ENCODE assay signal across 11 cellular contexts in genomic region chr10:97117372-97117771, GRCh38.
DNase-seq lines count a peak whose midpoint lies in the region; ATAC-seq and TF ChIP-seq lines count a peak whose summit lies in the region.
"Had no signal": no experiment of that assay in that cellular context is flagged by ENCODE, and none has a peak within 500 bp of the region (broad histone marks: within the 10 kb centered on the region; RNA-seq: fewer than 3 reads in every experiment).

No MANE protein-coding gene starts in this region.

- H2AFZ ChIP-seq in SU-DHL-6 (ENCODE audit: low read depth, low read length, severe bottlenecking) = no peak overlapping the region

- intact Hi-C loops in activated naive CD4-positive, alpha-beta T cell treated with anti-CD3 and anti-CD28 coated beads for 36 hours (cut with micrococcal nuclease) = loop anchor here (1.0 to 5.0 kb wide), 2 partner anchors 44 to 80 kb away; no protein-coding TSS in a partner anchor
- intact Hi-C loops in CD14-positive monocyte (cut with micrococcal nuclease) = no loop called here

- no peaks in the 10 kb centered on the region for H3K36me3 ChIP-seq in SU-DHL-6 (ENCODE audit: low read length)
- H3K36me3 ChIP-seq: vagina had no signal

- no peaks in the 10 kb centered on the region for H3K9me3 ChIP-seq in SU-DHL-6 (ENCODE audit: insufficient read depth, low read length)
- H3K9me3 ChIP-seq: vagina had no signal

- H3K36me3 Mint-ChIP-seq in activated naive CD4-positive, alpha-beta T cell treated with anti-CD3 and anti-CD28 coated beads for 36 hours (ENCODE audit: low read depth) = no peaks in the 10 kb centered on the region
- H3K36me3 Mint-ChIP-seq in CD14-positive monocyte = no peaks in the 10 kb centered on the region

- H3K4me1 Mint-ChIP-seq in activated naive CD4-positive, alpha-beta T cell treated with anti-CD3 and anti-CD28 coated beads for 36 hours (ENCODE audit: low read depth) = no peaks in the 10 kb centered on the region
- H3K4me1 Mint-ChIP-seq in CD14-positive monocyte = no peaks in the 10 kb centered on the region

- peaks cover 2% of the 10 kb centered on the region for H3K27me3 Mint-ChIP-seq in activated naive CD4-positive, alpha-beta T cell treated with anti-CD3 and anti-CD28 coated beads for 36 hours (ENCODE audit: low read depth)
- H3K27me3 Mint-ChIP-seq in CD14-positive monocyte (ENCODE audit: low read depth in 3 of 3) = peaks cover 8 to 21% (median 12%) of the 10 kb centered on the region in 3 donors

- no peaks in the 10 kb centered on the region for H3K79me2 ChIP-seq in SU-DHL-6 (ENCODE audit: insufficient read depth, low read length)

- H3K9me2 ChIP-seq in SU-DHL-6 (replicated peaks; ENCODE audit: insufficient read depth, low read length) = no peaks in the 10 kb centered on the region

- no peaks in the 10 kb centered on the region for H4K20me1 ChIP-seq in SU-DHL-6 (ENCODE audit: low read depth, low read length)

- no peaks in the 10 kb centered on the region for H3F3A ChIP-seq in SU-DHL-6 (ENCODE audit: insufficient read depth)

- ATAC-seq in HG02938 (IDR thresholded peaks at IDR 0.05; ENCODE audit: unreplicated experiment) = no peak

- TF ChIP-seq CTCF in SU-DHL-6 (IDR thresholded peaks at IDR 0.05; ENCODE audit: insufficient read depth, low read length, poor library complexity, severe bottlenecking) (peak; percentile 26), CD14-positive monocyte (IDR thresholded peaks at IDR 0.05) (no peak)

- peak; percentile 71 for DNase-seq in DMS153 treated with DMSO at 0.1 percent for 48 hours (lab: John Stamatoyannopoulos, UW; ENCODE audit: unreplicated experiment)
- DNase-seq in HT1080 (ENCODE audit: low read depth) = peak; percentile 35
- peak; percentile 25 for DNase-seq in kidney glomerular epithelial cell (lab: John Stamatoyannopoulos, UW)
- DNase-seq in activated naive CD4-positive, alpha-beta T cell treated with anti-CD3 and anti-CD28 coated beads for 36 hours = no peak
- no peak for DNase-seq in ureter (ENCODE audit: low spot score)
- no peak for DNase-seq in CD14-positive monocyte (ENCODE audit: low spot score)
- DNase-seq: activated CD4-positive, alpha-beta T cell treated with anti-CD3 and anti-CD28 coated beads for 48 hours; cerebellar nuclear complex had no signal

- CTCF ChIA-PET in activated naive CD4-positive, alpha-beta T cell treated with anti-CD3 and anti-CD28 coated beads for 36 hours (lab: Charles Lee) = interaction anchor here (0.8 to 2.7 kb wide), 5 partner anchors 8 to 80 kb away, joined by 3 to 15 read pairs (median 4); no protein-coding TSS in a partner anchor

- H3K4me3 ChIP-seq in SU-DHL-6 (ENCODE audit: insufficient read depth, low read length, poor library complexity, severe bottlenecking) = no peak overlapping the region
- H3K4me3 ChIP-seq: vagina had no signal

- H3K4me2 ChIP-seq in SU-DHL-6 (ENCODE audit: low read depth, low read length, poor library complexity, severe bottlenecking) = no peak overlapping the region

- H3K4me3 Mint-ChIP-seq in activated naive CD4-positive, alpha-beta T cell treated with anti-CD3 and anti-CD28 coated beads for 36 hours = no peak overlapping the region
- no peak overlapping the region for H3K4me3 Mint-ChIP-seq in CD14-positive monocyte

- H3K9me3 Mint-ChIP-seq in activated naive CD4-positive, alpha-beta T cell treated with anti-CD3 and anti-CD28 coated beads for 36 hours = no peaks in the 10 kb centered on the region
- no peaks in the 10 kb centered on the region for H3K9me3 Mint-ChIP-seq in CD14-positive monocyte

- no peaks in the 10 kb centered on the region for H3K27me3 ChIP-seq in SU-DHL-6 (ENCODE audit: low read length)
- H3K27me3 ChIP-seq: vagina had no signal

- no peak overlapping the region for H3K9ac ChIP-seq in SU-DHL-6 (ENCODE audit: low read length)

- H3K27ac ChIP-seq in SU-DHL-6 (ENCODE audit: low read depth, low read length) = no peak overlapping the region
- H3K27ac ChIP-seq: vagina had no signal

- H3K27ac Mint-ChIP-seq in activated naive CD4-positive, alpha-beta T cell treated with anti-CD3 and anti-CD28 coated beads for 36 hours = no peak overlapping the region
- no peak overlapping the region for H3K27ac Mint-ChIP-seq in CD14-positive monocyte

Comparison
In these comparisons a context has a peak if more than half of its experiments do, and no peak if none do; other contexts are left out.
1. DNase-seq: peak in DMS153 treated with DMSO at 0.1 percent for 48 hours (single experiment), HT1080 (single experiment) and kidney glomerular epithelial cell (single experiment); none in activated naive CD4-positive, alpha-beta T cell treated with anti-CD3 and anti-CD28 coated beads for 36 hours (single experiment), ureter (single experiment) and CD14-positive monocyte (single experiment).